8 cellular contexts compared by ENCODE assay signal in the genomic region with DNA sequence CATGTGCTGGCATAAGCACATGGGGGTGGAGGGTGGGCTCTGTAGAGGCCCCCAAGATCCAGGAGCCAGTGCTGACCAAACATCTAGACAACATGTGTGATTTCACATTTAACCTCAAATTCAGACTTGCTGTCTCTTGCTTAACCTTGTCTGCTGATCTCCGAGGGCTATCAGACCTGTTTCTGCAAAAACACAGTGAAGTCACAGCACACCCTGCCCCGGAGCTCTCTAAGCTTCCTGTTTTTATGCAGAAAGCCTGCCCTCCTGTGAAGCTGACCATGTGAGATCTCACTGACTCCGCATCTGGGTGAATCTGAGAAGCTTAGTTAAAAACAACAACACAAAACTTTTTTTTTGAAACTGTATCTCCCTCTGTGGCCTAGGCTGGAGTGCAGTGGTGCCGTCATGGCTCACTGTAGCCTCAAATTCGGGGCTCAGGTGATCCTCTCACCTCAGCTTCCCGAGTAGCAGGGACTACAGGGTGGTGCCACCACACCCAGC. TPM values are rescaled to one million over a fixed set of nuclear protein-coding genes. Genes with fewer than 3 reads are reported as not detected.
DNase-seq lines count a peak whose midpoint lies in the region; ATAC-seq and TF ChIP-seq lines count a peak whose summit lies in the region.

No MANE protein-coding gene starts in this region.

- no peak overlapping the region for H3K23ac ChIP-seq in mesendoderm (ENCODE audit: low read length)

- H3K27me3 ChIP-seq in BLaER1 treated with 17β-estradiol and CSF1 and Interleukin-3, amounts not matched to agents 10 nM and 100 nM = no peaks in the 10 kb centered on the region
- H3K27me3 ChIP-seq in RWPE2 (ENCODE audit: insufficient read depth, poor library complexity, severe bottlenecking) = no peaks in the 10 kb centered on the region
- H3K27me3 ChIP-seq in mesendoderm (ENCODE audit: insufficient read depth, low read length, poor library complexity) = no peaks in the 10 kb centered on the region

- H3K4ac ChIP-seq in mesendoderm (ENCODE audit: low read depth, low read length) = no peak overlapping the region

- no peak overlapping the region for H2BK5ac ChIP-seq in mesendoderm (ENCODE audit: low read length)

- H3K18ac ChIP-seq in mesendoderm (ENCODE audit: low read length) = no peak overlapping the region

- H3K56ac ChIP-seq in mesendoderm (ENCODE audit: low read length) = peak overlapping the region; percentile 28

- no peaks in the 10 kb centered on the region for H4K20me1 ChIP-seq in BLaER1 treated with 17β-estradiol and CSF1 and Interleukin-3, amounts not matched to agents 10 nM and 100 nM

- H3K4me2 ChIP-seq in BLaER1 treated with 17β-estradiol and CSF1 and Interleukin-3, amounts not matched to agents 10 nM and 100 nM = peak overlapping the region in 5 of 11 experiments; percentile 23 to 80 (median 49); a peak in 11 of 22 replicates
- no peak overlapping the region for H3K4me2 ChIP-seq in mesendoderm (ENCODE audit: low read length)

- no peak for TF ChIP-seq CTCF in RWPE2 (IDR thresholded peaks at IDR 0.05; ENCODE audit: poor library complexity, severe bottlenecking)

- H3K4me3 ChIP-seq in BLaER1 treated with 17β-estradiol and CSF1 and Interleukin-3, amounts not matched to agents 10 nM and 100 nM = no peak overlapping the region
- H3K4me3 ChIP-seq in RWPE2 (ENCODE audit: severe bottlenecking) = no peak overlapping the region
- H3K4me3 ChIP-seq in mesendoderm (ENCODE audit: low read length) = no peak overlapping the region

- no peaks in the 10 kb centered on the region for H3K9me3 ChIP-seq in BLaER1 treated with 17β-estradiol and CSF1 and Interleukin-3, amounts not matched to agents 10 nM and 100 nM (replicated peaks in 1 of 11)
- no peaks in the 10 kb centered on the region for H3K9me3 ChIP-seq in RWPE2 (ENCODE audit: severe bottlenecking)

- H2BK15ac ChIP-seq in mesendoderm (replicated peaks; ENCODE audit: low read depth) = no peak overlapping the region

- no peak overlapping the region for H2BK120ac ChIP-seq in mesendoderm (ENCODE audit: low read depth, low read length)

- H3K9ac ChIP-seq in BLaER1 treated with 17β-estradiol and CSF1 and Interleukin-3, amounts not matched to agents 10 nM and 100 nM = peak overlapping the region in 7 of 11 experiments; percentile 5 to 79 (median 61); a peak in 11 of 22 replicates
- H3K9ac ChIP-seq in mesendoderm (ENCODE audit: low read length) = no peak overlapping the region

- WGBS in mesendoderm (ENCODE audit: extremely low coverage, insufficient coverage, low lambda C conversion rate) = no CpG with 5 or more reads among the region's 6 CpGs

- peak overlapping the region in 8 of 11 experiments; percentile 9 to 90 (median 63); a peak in 12 of 22 replicates for H3K27ac ChIP-seq in BLaER1 treated with 17β-estradiol and CSF1 and Interleukin-3, amounts not matched to agents 10 nM and 100 nM
- peak overlapping the region; percentile 6 for H3K27ac ChIP-seq in RWPE2 (ENCODE audit: poor library complexity, severe bottlenecking)
- peak overlapping the region; percentile 6 for H3K27ac ChIP-seq in mesendoderm (ENCODE audit: low read depth, low read length)

- H2AK5ac ChIP-seq in mesendoderm (ENCODE audit: low read length) = no peak overlapping the region

- no peaks in the 10 kb centered on the region for H3K79me1 ChIP-seq in mesendoderm (ENCODE audit: low read length)

- peaks cover 0 to 70% (median 11%) of the 10 kb centered on the region in 10 experiments; a peak in 13 of 20 replicates for H3K4me1 ChIP-seq in BLaER1 treated with 17β-estradiol and CSF1 and Interleukin-3, amounts not matched to agents 10 nM and 100 nM
- H3K4me1 ChIP-seq in RWPE2 (ENCODE audit: insufficient read depth, poor library complexity, severe bottlenecking) (peaks cover 6% of the 10 kb centered on the region), mesendoderm (ENCODE audit: control insufficient read depth, low read depth, low read length) (peaks cover 3% of the 10 kb centered on the region)

- H4K5ac ChIP-seq in mesendoderm (ENCODE audit: low read length) = no peak overlapping the region

- no peak for DNase-seq in RWPE2 (ENCODE audit: low spot score)
- DNase-seq in central memory CD4-positive, alpha-beta T cell = peak; percentile 61
- peak; percentile 40 for DNase-seq in mesendoderm
- DNase-seq in NCI-H82 (lab: John Stamatoyannopoulos, UW) = no peak

- H4K8ac ChIP-seq in mesendoderm (ENCODE audit: low read depth, low read length) = no peak overlapping the region

- no peaks in the 10 kb centered on the region for H3K36me3 ChIP-seq in BLaER1 treated with 17β-estradiol and CSF1 and Interleukin-3, amounts not matched to agents 10 nM and 100 nM
- H3K36me3 ChIP-seq in RWPE2 (ENCODE audit: low read depth) (no peaks in the 10 kb centered on the region), mesendoderm (ENCODE audit: control insufficient read depth, insufficient read depth, low read length) (no peaks in the 10 kb centered on the region)

- no peaks in the 10 kb centered on the region for H3K79me2 ChIP-seq in mesendoderm (ENCODE audit: control insufficient read depth, insufficient read depth, low read length)

- peak; percentile 86 for ATAC-seq in RWPE2 (ENCODE audit: low read depth)
- ATAC-seq in GM18861 (IDR thresholded peaks at IDR 0.05; ENCODE audit: unreplicated experiment) = no peak
- no peak for ATAC-seq in HG03571 (IDR thresholded peaks at IDR 0.05; ENCODE audit: unreplicated experiment)
- ATAC-seq in GM19328 (IDR thresholded peaks at IDR 0.05; ENCODE audit: unreplicated experiment) = no peak

RNA-seq across cellular contexts. Expression of gene DPEP2, which starts 6.6 kb away (rescaled TPM):
- not detected for polyA plus RNA-seq in mesendoderm (2013, experiment 1 of 2)
- polyA plus RNA-seq in mesendoderm (2013, experiment 2 of 2) = not detected

RNA-seq across cellular contexts. Expression of gene DPEP2NB, which starts 9.9 kb away (rescaled TPM):
- not detected for polyA plus RNA-seq in mesendoderm (2013, experiment 1 of 2)
- not detected for polyA plus RNA-seq in mesendoderm (2013, experiment 2 of 2)

RNA-seq across cellular contexts. Expression of gene DDX28, which starts 17.2 kb away (rescaled TPM):
- 14.9 TPM for polyA plus RNA-seq in mesendoderm (2013, experiment 1 of 2)
- 14.8 TPM for polyA plus RNA-seq in mesendoderm (2013, experiment 2 of 2)

RNA-seq across cellular contexts. Expression of gene DUS2, which starts 17.2 kb away (rescaled TPM):
- 8.1 TPM for polyA plus RNA-seq in mesendoderm (2013, experiment 1 of 2)
- polyA plus RNA-seq in mesendoderm (2013, experiment 2 of 2) = 7.2 TPM

RNA-seq across cellular contexts. Expression of gene DPEP3, which starts 25.5 kb away (rescaled TPM):
- 2.8 TPM for polyA plus RNA-seq in mesendoderm (2013, experiment 1 of 2)
- 3.8 TPM for polyA plus RNA-seq in mesendoderm (2013, experiment 2 of 2)

Comparison
In these comparisons a context has a peak if more than half of its experiments do, and no peak if none do; other contexts are left out.
1. H3K27ac ChIP-seq: peak in every context shown above with its lines; median percentile 63 in BLaER1 treated with 17β-estradiol and CSF1 and Interleukin-3, amounts not matched to agents 10 nM and 100 nM; 6 in RWPE2; 6 in mesendoderm.
2. DNase-seq: peak in central memory CD4-positive, alpha-beta T cell (single experiment) and mesendoderm (single experiment); none in RWPE2 (single experiment) and NCI-H82 (single experiment).